30 cellular contexts compared by ENCODE assay signal in genomic region chr4:99414401-99414800, GRCh38. TPM values are rescaled to one million over a fixed set of nuclear protein-coding genes. Genes with fewer than 3 reads are reported as not detected.
DNase-seq lines count a peak whose midpoint lies in the region; ATAC-seq and TF ChIP-seq lines count a peak whose summit lies in the region.
"Had no signal": no experiment of that assay in that cellular context is flagged by ENCODE, and none has a peak within 500 bp of the region (broad histone marks: within the 10 kb centered on the region; RNA-seq: fewer than 3 reads in every experiment).

No MANE protein-coding gene starts in this region.

- no peak overlapping the region for H3K27ac Mint-ChIP-seq in stimulated activated naive B cell treated with anti-CD40 and anti-IgM and Interleukin-4, amounts not matched to agents 10 μg/mL and 1 μg/mL and 100 μg/mL, for 72 hours
- H3K27ac Mint-ChIP-seq: activated CD4-positive, alpha-beta memory T cell treated with anti-CD3 and anti-CD28 coated beads, Interleukin-2, amount 10 ng/mL, durations not matched to agents 7 days and 5 days; activated naive CD4-positive, alpha-beta T cell treated with anti-CD3 and anti-CD28 coated beads, Interleukin-2, amount 50 U/mL, for 24 hours; activated T-helper 17 cell treated with anti-CD3 and anti-CD28 coated beads, Interleukin-2, amount 50 U/mL, for 72 hours; dendritic cell treated with granulocyte-macrophage colony-stimulating factor and Interleukin-4, amounts not matched to agents 40 ng/mL and 50 ng/mL, for 4 days; memory B cell had no signal

- no peak overlapping the region for H3K4me3 ChIP-seq in body of pancreas
- H3K4me3 ChIP-seq: heart left ventricle, psoas muscle, skin epidermis, upper lobe of right lung had no signal

- ATAC-seq in body of pancreas (peak; percentile 53), HG02759 (IDR thresholded peaks at IDR 0.05; ENCODE audit: unreplicated experiment) (no peak)
- ATAC-seq in stimulated activated naive B cell treated with anti-CD40 and anti-IgM and Interleukin-4, amounts not matched to agents 10 μg/mL and 1 μg/mL and 100 μg/mL, for 72 hours (replicated peaks): no peak
- ATAC-seq: activated T-helper 17 cell treated with anti-CD3 and anti-CD28 coated beads, Interleukin-2, amount 50 U/mL, for 72 hours; heart left ventricle; psoas muscle; upper lobe of right lung had no signal

- H3K4me1 Mint-ChIP-seq in stimulated activated naive B cell treated with anti-CD40 and anti-IgM and Interleukin-4, amounts not matched to agents 10 μg/mL and 1 μg/mL and 100 μg/mL, for 72 hours: no peaks in the 10 kb centered on the region
- H3K4me1 Mint-ChIP-seq: activated naive CD4-positive, alpha-beta T cell treated with anti-CD3 and anti-CD28 coated beads, Interleukin-2, amount 50 U/mL, for 24 hours; activated T-helper 17 cell treated with anti-CD3 and anti-CD28 coated beads, Interleukin-2, amount 50 U/mL, for 72 hours; memory B cell; naive B cell had no signal

- TF ChIP-seq CTCF in body of pancreas (IDR thresholded peaks at IDR 0.05): no peak

- H3K27ac ChIP-seq in body of pancreas: no peak overlapping the region
- H3K27ac ChIP-seq: heart left ventricle, HL-60, neutrophil, psoas muscle, skin epidermis, upper lobe of right lung had no signal

- no peak for TF ChIP-seq POLR2A in body of pancreas (IDR thresholded peaks at IDR 0.05)

- H3K4me3 Mint-ChIP-seq in stimulated activated naive B cell treated with anti-CD40 and anti-IgM and Interleukin-4, amounts not matched to agents 10 μg/mL and 1 μg/mL and 100 μg/mL, for 72 hours: no peak overlapping the region
- H3K4me3 Mint-ChIP-seq: activated CD4-positive, alpha-beta memory T cell treated with anti-CD3 and anti-CD28 coated beads, Interleukin-2, amount 10 ng/mL, durations not matched to agents 7 days and 5 days; activated naive CD4-positive, alpha-beta T cell treated with anti-CD3 and anti-CD28 coated beads, Interleukin-2, amount 50 U/mL, for 24 hours; activated T-helper 17 cell treated with anti-CD3 and anti-CD28 coated beads, Interleukin-2, amount 50 U/mL, for 72 hours; dendritic cell treated with granulocyte-macrophage colony-stimulating factor and Interleukin-4, amounts not matched to agents 40 ng/mL and 50 ng/mL, for 4 days; memory B cell; naive B cell had no signal

- H3K36me3 Mint-ChIP-seq in stimulated activated naive B cell treated with anti-CD40 and anti-IgM and Interleukin-4, amounts not matched to agents 10 μg/mL and 1 μg/mL and 100 μg/mL, for 72 hours: no peaks in the 10 kb centered on the region
- H3K36me3 Mint-ChIP-seq: activated naive CD4-positive, alpha-beta T cell treated with anti-CD3 and anti-CD28 coated beads, Interleukin-2, amount 50 U/mL, for 24 hours; memory B cell; naive B cell had no signal

- no peaks in the 10 kb centered on the region for H3K9me3 ChIP-seq in body of pancreas
- H3K9me3 ChIP-seq: heart left ventricle, neutrophil, psoas muscle, upper lobe of right lung had no signal

- H3K36me3 ChIP-seq in body of pancreas (replicated peaks in 1 of 2; ENCODE audit: insufficient read depth in 1 of 2, low read depth in 2 of 2): no peaks in the 10 kb centered on the region
- H3K36me3 ChIP-seq: heart left ventricle, neutrophil, upper lobe of right lung had no signal

- no peaks in the 10 kb centered on the region for H3K9me3 Mint-ChIP-seq in stimulated activated naive B cell treated with anti-CD40 and anti-IgM and Interleukin-4, amounts not matched to agents 10 μg/mL and 1 μg/mL and 100 μg/mL, for 72 hours
- H3K9me3 Mint-ChIP-seq: activated CD4-positive, alpha-beta memory T cell treated with anti-CD3 and anti-CD28 coated beads, Interleukin-2, amount 10 ng/mL, durations not matched to agents 7 days and 5 days; activated naive CD4-positive, alpha-beta T cell treated with anti-CD3 and anti-CD28 coated beads, Interleukin-2, amount 50 U/mL, for 24 hours; activated T-helper 17 cell treated with anti-CD3 and anti-CD28 coated beads, Interleukin-2, amount 50 U/mL, for 72 hours; dendritic cell treated with granulocyte-macrophage colony-stimulating factor and Interleukin-4, amounts not matched to agents 40 ng/mL and 50 ng/mL, for 4 days; memory B cell; naive B cell had no signal

- H3K4me1 ChIP-seq in body of pancreas: peaks cover 28% of the 10 kb centered on the region
- H3K4me1 ChIP-seq: heart left ventricle, psoas muscle, upper lobe of right lung had no signal

- H3K27me3 ChIP-seq in body of pancreas: no peaks in the 10 kb centered on the region
- H3K27me3 ChIP-seq: heart left ventricle, neutrophil, upper lobe of right lung had no signal

- peak; percentile 5 for DNase-seq in M059J (ENCODE audit: low read depth)
- no peak for DNase-seq in body of pancreas
- peak; percentile 39 for DNase-seq in fibroblast of peridontal ligament (ENCODE audit: extremely low read depth)
- DNase-seq in renal cortical epithelial cell (ENCODE audit: low read depth): peak; percentile 53
- no peak for DNase-seq in stimulated activated naive B cell treated with anti-CD40 and anti-IgM and Interleukin-4, amounts not matched to agents 10 μg/mL and 1 μg/mL and 100 μg/mL, for 72 hours
- DNase-seq in midbrain (lab: John Stamatoyannopoulos, UW): no peak
- DNase-seq in glomerular visceral epithelial cell (ENCODE audit: extremely low spot score): no peak
- DNase-seq: activated CD4-positive, alpha-beta memory T cell treated with anti-CD3 and anti-CD28 coated beads, Interleukin-2, amount 10 ng/mL, durations not matched to agents 7 days and 5 days; activated CD4-positive, CD25-positive, alpha-beta regulatory T cell treated with anti-CD3 and anti-CD28 coated beads, Interleukin-2, amount 50 U/mL, for 72 hours; activated CD8-positive, alpha-beta memory T cell treated with anti-CD3 and anti-CD28 coated beads, Interleukin-2, amount 50 U/mL, for 48 hours; anterior cingulate cortex; caudate nucleus; DMS153; heart left ventricle; Karpas-422; naive B cell; NCI-H510A treated with DMSO at 0.1 percent for 48 hours; psoas muscle; stimulated activated CD4-positive, alpha-beta T cell treated with anti-CD3 and anti-CD28 coated beads, Interleukin-1b, Interleukin-23, amount 100 ng/mL, for 48 hours; upper lobe of right lung had no signal

- H3K27me3 Mint-ChIP-seq in stimulated activated naive B cell treated with anti-CD40 and anti-IgM and Interleukin-4, amounts not matched to agents 10 μg/mL and 1 μg/mL and 100 μg/mL, for 72 hours: peaks cover 4 to 6% of the 10 kb centered on the region in 2 donors
- H3K27me3 Mint-ChIP-seq: activated naive CD4-positive, alpha-beta T cell treated with anti-CD3 and anti-CD28 coated beads, Interleukin-2, amount 50 U/mL, for 24 hours; activated T-helper 17 cell treated with anti-CD3 and anti-CD28 coated beads, Interleukin-2, amount 50 U/mL, for 72 hours; dendritic cell treated with granulocyte-macrophage colony-stimulating factor and Interleukin-4, amounts not matched to agents 40 ng/mL and 50 ng/mL, for 4 days had no signal

- intact Hi-C loops in body of pancreas (cut with DNase I): no loop called here

RNA-seq across cellular contexts. Expression of gene ADH7, which starts 20.7 kb away (rescaled TPM):
- not detected in 2 replicates for total RNA-seq in M059J (2014; rRNA removed; shearing (Covaris generic))
- total RNA-seq in body of pancreas (not detected), renal cortical epithelial cell (not detected in 2 replicates)
- total RNA-seq: activated CD4-positive, alpha-beta memory T cell treated with anti-CD3 and anti-CD28 coated beads, Interleukin-2, amount 10 ng/mL, durations not matched to agents 7 days and 5 days; activated T-helper 17 cell treated with anti-CD3 and anti-CD28 coated beads, Interleukin-2, amount 50 U/mL, for 72 hours; heart left ventricle; psoas muscle; subcutaneous adipose tissue; T-helper 1 cell treated with Interleukin-12 subunit alpha and Interleukin-12 subunit beta and Interleukin-4 antibody, amounts not matched to agents 30 ng/mL and 1 ng/mL, for 36 hours; upper lobe of right lung had no signal

Comparison
In these comparisons a context has a peak if more than half of its experiments do, and no peak if none do; other contexts are left out.
1. DNase-seq: peak in M059J (single experiment), fibroblast of peridontal ligament (single experiment) and renal cortical epithelial cell (single experiment); none in body of pancreas (0 of 4), stimulated activated naive B cell treated with anti-CD40 and anti-IgM and Interleukin-4, amounts not matched to agents 10 μg/mL and 1 μg/mL and 100 μg/mL, for 72 hours (single experiment), midbrain (single experiment) and glomerular visceral epithelial cell (single experiment).